7 cellular contexts compared by ENCODE assay signal in the genomic region with DNA sequence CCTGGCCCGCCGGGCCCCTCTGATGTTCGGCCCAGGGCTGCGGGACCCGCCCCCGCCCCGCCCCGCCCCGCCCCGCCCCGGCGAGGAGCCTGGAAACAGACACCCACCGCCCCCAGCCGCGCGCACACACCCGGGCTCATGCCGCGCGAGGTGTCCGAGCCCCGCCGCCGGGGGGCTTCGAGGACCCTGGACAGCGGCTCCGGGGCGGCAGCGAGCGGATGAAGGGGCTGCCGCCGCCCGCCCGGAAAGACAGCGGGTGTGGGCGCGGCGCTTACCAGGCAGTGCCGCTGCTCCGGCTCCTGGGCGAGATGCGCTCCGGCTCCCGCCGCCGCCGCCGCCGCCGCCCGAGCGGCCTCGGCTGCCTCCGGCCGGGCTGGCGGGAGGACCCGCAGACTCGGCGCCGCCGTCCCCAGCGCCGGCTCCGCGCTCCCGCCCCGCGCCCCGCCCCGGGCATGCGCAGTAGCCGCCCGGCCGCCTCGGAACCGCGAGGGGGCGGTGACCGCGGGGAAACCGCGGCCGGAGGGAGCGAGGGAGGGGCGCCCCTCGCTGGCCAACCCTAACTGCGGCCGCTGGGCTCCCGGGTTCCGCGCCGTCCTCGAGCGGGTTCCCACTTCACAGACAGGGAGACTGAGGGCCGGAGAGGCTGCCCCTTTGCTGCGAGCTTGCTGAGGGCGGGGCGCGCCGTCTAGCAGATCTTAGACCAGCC. TPM values are rescaled to one million over a fixed set of nuclear protein-coding genes. Genes with fewer than 3 reads are reported as not detected.
DNase-seq lines count a peak whose midpoint lies in the region; TF ChIP-seq lines count a peak whose summit lies in the region.

A gene (minus strand): TSS at position 433 of the 706 bp plus-strand sequence. CDS start 10,322 bp downstream, outside the sequence.

- H3K4me1 ChIP-seq in GM23248 (ENCODE audit: insufficient read depth) = peaks cover 11% of the 10 kb centered on the region

- no peaks in the 10 kb centered on the region for H3K9me2 ChIP-seq in GM23248 (ENCODE audit: insufficient read depth)

- H3K27me3 Mint-ChIP-seq in brain = peaks cover 16% of the 10 kb centered on the region

- H3K4me1 Mint-ChIP-seq in brain = peaks cover 76% of the 10 kb centered on the region

- in situ Hi-C loops in GM23248 (cut with MboI) = no loop called here

- H2AFZ ChIP-seq in GM23248 = peak within 1 kb of the TSS; percentile 83; the same call in 1 of the 2 replicates

- no peak within 1 kb of the TSS for H3K27ac ChIP-seq in GM23248

- no peaks in the 10 kb centered on the region for H4K20me1 ChIP-seq in GM23248 (ENCODE audit: insufficient read depth)

- 0 out of 2 replicates have a peak, but pooled peaks cover 4% of the 10 kb centered on the region for H3F3A ChIP-seq in GM23248 (ENCODE audit: insufficient read depth)

- TF ChIP-seq CTCF in GM10266 (IDR thresholded peaks at IDR 0.05; ENCODE audit: control insufficient read depth, insufficient read depth, low read depth, missing control alignments) (peak; percentile 49), brain (conservative IDR thresholded peaks at IDR 0.05) (peak in 1 of 2 experiments; percentile 37)

- no peaks in the 10 kb centered on the region for H3K27me3 ChIP-seq in GM23248 (replicated peaks; ENCODE audit: insufficient read depth)

- H3K36me3 Mint-ChIP-seq in brain = no peaks in the 10 kb centered on the region

- 4 to 11% methylated on average over 12 to 20 of the region's 100 CpGs for WGBS in GM23248 (ENCODE audit: low coverage in 1 of 2, low lambda C conversion rate in 2 of 2, missing lambda C conversion rate in 2 of 2), 2 experiments

- H3K4me3 ChIP-seq in GM23248 = peak within 1 kb of the TSS; percentile 74

- no peaks in the 10 kb centered on the region for H3K36me3 ChIP-seq in GM23248 (ENCODE audit: low read depth)

- no peaks in the 10 kb centered on the region for H3K79me2 ChIP-seq in GM23248 (ENCODE audit: insufficient read depth)

- peak; percentile 98 for DNase-seq in GM10266 (ENCODE audit: extremely low spot score)
- peak; percentile 80 for DNase-seq in GM23248
- DNase-seq in LHCN-M2 (ENCODE audit: low read depth) = peak; percentile 54
- peak; percentile 21 to 58 (median 35) for DNase-seq in T-helper 2 cell
- peak; percentile 96 for DNase-seq in iPS-NIHi11 (ENCODE audit: low spot score)
- DNase-seq in stimulated activated CD4-positive, alpha-beta T cell treated with anti-CD3 and anti-CD28 coated beads, Interleukin-15, amount 100 ng/mL, for 24 hours = peak; percentile 74

- no peaks in the 10 kb centered on the region for H3K9me3 ChIP-seq in GM23248 (ENCODE audit: low read depth)

- peak within 1 kb of the TSS; percentile 62 for H3K4me2 ChIP-seq in GM23248 (ENCODE audit: unreplicated experiment)

- peak within 1 kb of the TSS; percentile 55; the same call in 1 of the 2 replicates for H3K9ac ChIP-seq in GM23248

- peak within 1 kb of the TSS; percentile 83 to 98 (median 96) for H3K27ac Mint-ChIP-seq in brain

- H3K9me3 Mint-ChIP-seq in brain = peaks cover 0 to 5% (median 0%) of the 10 kb centered on the region in 5 experiments

- H3K4me3 Mint-ChIP-seq in brain = peak within 1 kb of the TSS; percentile 94 to 99 (median 97)

RNA-seq across cellular contexts. Expression of the gene that starts here (rescaled TPM):
- total RNA-seq in GM23248 (2014; rRNA removed; shearing (Covaris generic)) = 4.3 and 4.8 TPM in 2 replicates
- polyA plus RNA-seq in GM23248 (2016; fragmentation: Nextera tagmentation; extraction: Ambion mirVana) (1.2 and 1.3 TPM in 2 replicates), brain (ENCODE audit: insufficient read depth, low read depth, low replicate concordance) (86.4 TPM)
- 11.7 and 16.2 TPM in 2 replicates for total RNA-seq in LHCN-M2 (2014; rRNA removed)
- 5.6 TPM for polyA plus RNA-seq in LHCN-M2 (2012)

Comparison
In these comparisons a context has a peak if more than half of its experiments do, and no peak if none do; other contexts are left out.
1. RNA of the gene that starts here (polyA plus RNA-seq): 86.4 TPM in brain (single experiment); 1.2 to 1.3 TPM in GM23248; every median in the first group is over 10 times any median in the second.
2. DNase-seq: peak in every context shown above with its lines; median percentile 98 in GM10266; 96 in iPS-NIHi11; 80 in GM23248; 74 in stimulated activated CD4-positive, alpha-beta T cell treated with anti-CD3 and anti-CD28 coated beads, Interleukin-15, amount 100 ng/mL, for 24 hours; 54 in LHCN-M2; 35 in T-helper 2 cell.